Comparison of ENCODE assay signal across 13 cellular contexts in genomic region chr7:15199482-15199881, GRCh38.
DNase-seq lines count a peak whose midpoint lies in the region; ATAC-seq and TF ChIP-seq lines count a peak whose summit lies in the region.
"Had no signal": no experiment of that assay in that cellular context is flagged by ENCODE, and none has a peak within 500 bp of the region (broad histone marks: within the 10 kb centered on the region; RNA-seq: fewer than 3 reads in every experiment).

No MANE protein-coding gene starts in this region.

- peak; percentile 25 for DNase-seq in NCI-H2171 treated with DMSO at 0.1 percent for 48 hours (lab: John Stamatoyannopoulos, UW)
- no peak for DNase-seq in NCI-H2171 (lab: John Stamatoyannopoulos, UW)
- DNase-seq in NB4 (ENCODE audit: low read depth) = peak; percentile 28
- peak; percentile 58 for DNase-seq in choroid plexus epithelial cell (ENCODE audit: low read depth)
- no peak for DNase-seq in neural progenitor cell (ENCODE audit: low spot score)
- no peak for DNase-seq in stimulated activated naive CD4-positive, alpha-beta T cell (lab: John Stamatoyannopoulos, UW)
- no peak for DNase-seq in HuH-7.5 (ENCODE audit: low spot score)
- DNase-seq: activated CD4-positive, CD25-positive, alpha-beta regulatory T cell; activated naive CD8-positive, alpha-beta T cell treated with anti-CD3 and anti-CD28 coated beads, Interleukin-2, amount 10 ng/mL, durations not matched to agents 7 days and 5 days; immature natural killer cell; substantia nigra had no signal

- no peaks in the 10 kb centered on the region for H3K36me3 ChIP-seq in neural progenitor cell
- H3K36me3 ChIP-seq: BLaER1 treated with 17β-estradiol and CSF1 and Interleukin-3, amounts not matched to agents 10 nM and 100 nM had no signal

- no peaks in the 10 kb centered on the region for H3K79me2 ChIP-seq in neural progenitor cell (ENCODE audit: low read depth)

- H3K27me3 ChIP-seq in neural progenitor cell = no peaks in the 10 kb centered on the region
- H3K27me3 ChIP-seq: BLaER1 treated with 17β-estradiol and CSF1 and Interleukin-3, amounts not matched to agents 10 nM and 100 nM had no signal

- no peak overlapping the region for H3K27ac ChIP-seq in neural progenitor cell
- H3K27ac ChIP-seq: BLaER1 treated with 17β-estradiol and CSF1 and Interleukin-3, amounts not matched to agents 10 nM and 100 nM had no signal

- no peaks in the 10 kb centered on the region for H3K4me1 ChIP-seq in neural progenitor cell
- H3K4me1 ChIP-seq: BLaER1 treated with 17β-estradiol and CSF1 and Interleukin-3, amounts not matched to agents 10 nM and 100 nM had no signal

- no peaks in the 10 kb centered on the region for H3K9me3 Mint-ChIP-seq in neural progenitor cell

- no peak overlapping the region for H3K4me3 ChIP-seq in NB4 (ENCODE audit: low read depth, low read length)
- H3K4me3 ChIP-seq in choroid plexus epithelial cell (ENCODE audit: low read depth, low read length) = no peak overlapping the region
- no peak overlapping the region for H3K4me3 ChIP-seq in neural progenitor cell
- H3K4me3 ChIP-seq: BLaER1 treated with 17β-estradiol and CSF1 and Interleukin-3, amounts not matched to agents 10 nM and 100 nM had no signal

- H3K4me3 Mint-ChIP-seq in neural progenitor cell = no peak overlapping the region
- H3K4me3 Mint-ChIP-seq: activated naive CD8-positive, alpha-beta T cell treated with anti-CD3 and anti-CD28 coated beads, Interleukin-2, amount 10 ng/mL, durations not matched to agents 7 days and 5 days; immature natural killer cell had no signal

- no peaks in the 10 kb centered on the region for H3K9me3 ChIP-seq in neural progenitor cell (ENCODE audit: low read depth)
- H3K9me3 ChIP-seq: BLaER1 treated with 17β-estradiol and CSF1 and Interleukin-3, amounts not matched to agents 10 nM and 100 nM had no signal

- no peaks in the 10 kb centered on the region for H4K20me1 ChIP-seq in neural progenitor cell (ENCODE audit: low read depth)
- H4K20me1 ChIP-seq: BLaER1 treated with 17β-estradiol and CSF1 and Interleukin-3, amounts not matched to agents 10 nM and 100 nM had no signal

- TF ChIP-seq POLR2A in NB4 (IDR thresholded peaks at IDR 0.05; ENCODE audit: extremely low read depth, insufficient read length) = no peak

- H3K4me1 Mint-ChIP-seq in neural progenitor cell = peaks cover 5% of the 10 kb centered on the region
- H3K4me1 Mint-ChIP-seq: activated naive CD8-positive, alpha-beta T cell treated with anti-CD3 and anti-CD28 coated beads, Interleukin-2, amount 10 ng/mL, durations not matched to agents 7 days and 5 days; immature natural killer cell had no signal

- no peak overlapping the region for H2AFZ ChIP-seq in neural progenitor cell (replicated peaks)

- no peak overlapping the region for H3K27ac Mint-ChIP-seq in neural progenitor cell
- H3K27ac Mint-ChIP-seq: activated naive CD8-positive, alpha-beta T cell treated with anti-CD3 and anti-CD28 coated beads, Interleukin-2, amount 10 ng/mL, durations not matched to agents 7 days and 5 days; immature natural killer cell had no signal

- ATAC-seq in GM19463 (IDR thresholded peaks at IDR 0.05; ENCODE audit: unreplicated experiment) = no peak

- TF ChIP-seq CTCF in NB4 (IDR thresholded peaks at IDR 0.05; ENCODE audit: low read depth, low read length) (peak; percentile 32), choroid plexus epithelial cell (conservative IDR thresholded peaks at IDR 0.05; ENCODE audit: low read depth, low read length) (peak; percentile 53), neural progenitor cell (IDR thresholded peaks at IDR 0.05) (peak; percentile 47)

- no peaks in the 10 kb centered on the region for H3K27me3 Mint-ChIP-seq in neural progenitor cell (ENCODE audit: insufficient read depth, low read depth)
- H3K27me3 Mint-ChIP-seq: activated naive CD8-positive, alpha-beta T cell treated with anti-CD3 and anti-CD28 coated beads, Interleukin-2, amount 10 ng/mL, durations not matched to agents 7 days and 5 days had no signal

- no peak overlapping the region for H3K4me2 ChIP-seq in neural progenitor cell
- H3K4me2 ChIP-seq: BLaER1 treated with 17β-estradiol and CSF1 and Interleukin-3, amounts not matched to agents 10 nM and 100 nM had no signal

- no peak overlapping the region for H3K9ac ChIP-seq in neural progenitor cell
- H3K9ac ChIP-seq: BLaER1 treated with 17β-estradiol and CSF1 and Interleukin-3, amounts not matched to agents 10 nM and 100 nM had no signal

- H3K36me3 Mint-ChIP-seq in neural progenitor cell = no peaks in the 10 kb centered on the region
- H3K36me3 Mint-ChIP-seq: activated naive CD8-positive, alpha-beta T cell treated with anti-CD3 and anti-CD28 coated beads, Interleukin-2, amount 10 ng/mL, durations not matched to agents 7 days and 5 days; immature natural killer cell had no signal

- H3F3A ChIP-seq in neural progenitor cell (ENCODE audit: low read depth) = no peaks in the 10 kb centered on the region

Comparison
In these comparisons a context has a peak if more than half of its experiments do, and no peak if none do; other contexts are left out.
1. DNase-seq: peak in NCI-H2171 treated with DMSO at 0.1 percent for 48 hours (single experiment), NB4 (single experiment) and choroid plexus epithelial cell (single experiment); none in NCI-H2171 (single experiment), neural progenitor cell (single experiment), stimulated activated naive CD4-positive, alpha-beta T cell (0 of 6) and HuH-7.5 (single experiment).
2. Peak in every context shown above with its lines, with median percentiles within 50 percentile points of each other: CTCF ChIP-seq.